Comparison of ENCODE assay signal across 1 cellular context in genomic region chr20:55880361-55880760, GRCh38.
TF ChIP-seq lines count a peak whose summit lies in the region.

No MANE protein-coding gene starts in this region.

TF ChIP-seq in SK-N-SH, 30 proteins besides CTCF, POLR2A, EP300 and RAD21 (continued from another document):
- TF ChIP-seq, protein P1, sequence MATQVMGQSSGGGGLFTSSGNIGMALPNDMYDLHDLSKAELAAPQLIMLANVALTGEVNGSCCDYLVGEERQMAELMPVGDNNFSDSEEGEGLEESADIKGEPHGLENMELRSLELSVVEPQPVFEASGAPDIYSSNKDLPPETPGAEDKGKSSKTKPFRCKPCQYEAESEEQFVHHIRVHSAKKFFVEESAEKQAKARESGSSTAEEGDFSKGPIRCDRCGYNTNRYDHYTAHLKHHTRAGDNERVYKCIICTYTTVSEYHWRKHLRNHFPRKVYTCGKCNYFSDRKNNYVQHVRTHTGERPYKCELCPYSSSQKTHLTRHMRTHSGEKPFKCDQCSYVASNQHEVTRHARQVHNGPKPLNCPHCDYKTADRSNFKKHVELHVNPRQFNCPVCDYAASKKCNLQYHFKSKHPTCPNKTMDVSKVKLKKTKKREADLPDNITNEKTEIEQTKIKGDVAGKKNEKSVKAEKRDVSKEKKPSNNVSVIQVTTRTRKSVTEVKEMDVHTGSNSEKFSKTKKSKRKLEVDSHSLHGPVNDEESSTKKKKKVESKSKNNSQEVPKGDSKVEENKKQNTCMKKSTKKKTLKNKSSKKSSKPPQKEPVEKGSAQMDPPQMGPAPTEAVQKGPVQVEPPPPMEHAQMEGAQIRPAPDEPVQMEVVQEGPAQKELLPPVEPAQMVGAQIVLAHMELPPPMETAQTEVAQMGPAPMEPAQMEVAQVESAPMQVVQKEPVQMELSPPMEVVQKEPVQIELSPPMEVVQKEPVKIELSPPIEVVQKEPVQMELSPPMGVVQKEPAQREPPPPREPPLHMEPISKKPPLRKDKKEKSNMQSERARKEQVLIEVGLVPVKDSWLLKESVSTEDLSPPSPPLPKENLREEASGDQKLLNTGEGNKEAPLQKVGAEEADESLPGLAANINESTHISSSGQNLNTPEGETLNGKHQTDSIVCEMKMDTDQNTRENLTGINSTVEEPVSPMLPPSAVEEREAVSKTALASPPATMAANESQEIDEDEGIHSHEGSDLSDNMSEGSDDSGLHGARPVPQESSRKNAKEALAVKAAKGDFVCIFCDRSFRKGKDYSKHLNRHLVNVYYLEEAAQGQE (IDR thresholded peaks at IDR 0.05; ENCODE audit: low read depth, low read length): no peak
- TF ChIP-seq CHD2 (IDR thresholded peaks at IDR 0.05; ENCODE audit: low read length, partially characterized antibody): no peak
- no peak for TF ChIP-seq MEF2A (IDR thresholded peaks at IDR 0.05; ENCODE audit: borderline replicate concordance, low read depth)
- no peak for TF ChIP-seq EZH2phosphoT487 (IDR thresholded peaks at IDR 0.05; ENCODE audit: borderline replicate concordance, low read depth)
- no peak for TF ChIP-seq RXRA (IDR thresholded peaks at IDR 0.05; ENCODE audit: borderline replicate concordance, low read depth)
